In the genomic region with DNA sequence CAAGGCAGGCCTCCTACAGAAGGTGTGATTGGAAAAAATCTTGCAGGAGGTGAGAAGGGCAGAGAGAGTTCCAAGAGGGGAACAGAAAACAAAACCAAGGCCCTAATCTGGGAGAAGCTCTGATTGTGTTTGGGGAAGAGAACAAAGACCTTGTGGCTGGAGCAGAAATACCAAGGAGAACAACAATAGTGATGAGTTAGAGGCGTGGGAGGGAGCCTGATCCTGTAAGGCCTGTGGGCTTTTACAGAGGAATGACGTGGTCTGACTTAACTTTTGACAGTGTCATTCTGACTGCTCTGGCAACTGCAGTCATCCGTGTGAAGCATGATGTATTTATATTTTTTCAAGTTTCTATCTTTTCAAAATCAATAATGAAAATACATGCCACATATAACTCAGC, we compare ENCODE assay signal across 2 cellular contexts.
TF ChIP-seq lines count a peak whose summit lies in the region.

No MANE protein-coding gene starts in this region.

TF ChIP-seq in GM23338, 12 proteins besides CTCF, POLR2A, EP300 and RAD21 (continued from another document and continues in another):
- TF ChIP-seq, protein P1, sequence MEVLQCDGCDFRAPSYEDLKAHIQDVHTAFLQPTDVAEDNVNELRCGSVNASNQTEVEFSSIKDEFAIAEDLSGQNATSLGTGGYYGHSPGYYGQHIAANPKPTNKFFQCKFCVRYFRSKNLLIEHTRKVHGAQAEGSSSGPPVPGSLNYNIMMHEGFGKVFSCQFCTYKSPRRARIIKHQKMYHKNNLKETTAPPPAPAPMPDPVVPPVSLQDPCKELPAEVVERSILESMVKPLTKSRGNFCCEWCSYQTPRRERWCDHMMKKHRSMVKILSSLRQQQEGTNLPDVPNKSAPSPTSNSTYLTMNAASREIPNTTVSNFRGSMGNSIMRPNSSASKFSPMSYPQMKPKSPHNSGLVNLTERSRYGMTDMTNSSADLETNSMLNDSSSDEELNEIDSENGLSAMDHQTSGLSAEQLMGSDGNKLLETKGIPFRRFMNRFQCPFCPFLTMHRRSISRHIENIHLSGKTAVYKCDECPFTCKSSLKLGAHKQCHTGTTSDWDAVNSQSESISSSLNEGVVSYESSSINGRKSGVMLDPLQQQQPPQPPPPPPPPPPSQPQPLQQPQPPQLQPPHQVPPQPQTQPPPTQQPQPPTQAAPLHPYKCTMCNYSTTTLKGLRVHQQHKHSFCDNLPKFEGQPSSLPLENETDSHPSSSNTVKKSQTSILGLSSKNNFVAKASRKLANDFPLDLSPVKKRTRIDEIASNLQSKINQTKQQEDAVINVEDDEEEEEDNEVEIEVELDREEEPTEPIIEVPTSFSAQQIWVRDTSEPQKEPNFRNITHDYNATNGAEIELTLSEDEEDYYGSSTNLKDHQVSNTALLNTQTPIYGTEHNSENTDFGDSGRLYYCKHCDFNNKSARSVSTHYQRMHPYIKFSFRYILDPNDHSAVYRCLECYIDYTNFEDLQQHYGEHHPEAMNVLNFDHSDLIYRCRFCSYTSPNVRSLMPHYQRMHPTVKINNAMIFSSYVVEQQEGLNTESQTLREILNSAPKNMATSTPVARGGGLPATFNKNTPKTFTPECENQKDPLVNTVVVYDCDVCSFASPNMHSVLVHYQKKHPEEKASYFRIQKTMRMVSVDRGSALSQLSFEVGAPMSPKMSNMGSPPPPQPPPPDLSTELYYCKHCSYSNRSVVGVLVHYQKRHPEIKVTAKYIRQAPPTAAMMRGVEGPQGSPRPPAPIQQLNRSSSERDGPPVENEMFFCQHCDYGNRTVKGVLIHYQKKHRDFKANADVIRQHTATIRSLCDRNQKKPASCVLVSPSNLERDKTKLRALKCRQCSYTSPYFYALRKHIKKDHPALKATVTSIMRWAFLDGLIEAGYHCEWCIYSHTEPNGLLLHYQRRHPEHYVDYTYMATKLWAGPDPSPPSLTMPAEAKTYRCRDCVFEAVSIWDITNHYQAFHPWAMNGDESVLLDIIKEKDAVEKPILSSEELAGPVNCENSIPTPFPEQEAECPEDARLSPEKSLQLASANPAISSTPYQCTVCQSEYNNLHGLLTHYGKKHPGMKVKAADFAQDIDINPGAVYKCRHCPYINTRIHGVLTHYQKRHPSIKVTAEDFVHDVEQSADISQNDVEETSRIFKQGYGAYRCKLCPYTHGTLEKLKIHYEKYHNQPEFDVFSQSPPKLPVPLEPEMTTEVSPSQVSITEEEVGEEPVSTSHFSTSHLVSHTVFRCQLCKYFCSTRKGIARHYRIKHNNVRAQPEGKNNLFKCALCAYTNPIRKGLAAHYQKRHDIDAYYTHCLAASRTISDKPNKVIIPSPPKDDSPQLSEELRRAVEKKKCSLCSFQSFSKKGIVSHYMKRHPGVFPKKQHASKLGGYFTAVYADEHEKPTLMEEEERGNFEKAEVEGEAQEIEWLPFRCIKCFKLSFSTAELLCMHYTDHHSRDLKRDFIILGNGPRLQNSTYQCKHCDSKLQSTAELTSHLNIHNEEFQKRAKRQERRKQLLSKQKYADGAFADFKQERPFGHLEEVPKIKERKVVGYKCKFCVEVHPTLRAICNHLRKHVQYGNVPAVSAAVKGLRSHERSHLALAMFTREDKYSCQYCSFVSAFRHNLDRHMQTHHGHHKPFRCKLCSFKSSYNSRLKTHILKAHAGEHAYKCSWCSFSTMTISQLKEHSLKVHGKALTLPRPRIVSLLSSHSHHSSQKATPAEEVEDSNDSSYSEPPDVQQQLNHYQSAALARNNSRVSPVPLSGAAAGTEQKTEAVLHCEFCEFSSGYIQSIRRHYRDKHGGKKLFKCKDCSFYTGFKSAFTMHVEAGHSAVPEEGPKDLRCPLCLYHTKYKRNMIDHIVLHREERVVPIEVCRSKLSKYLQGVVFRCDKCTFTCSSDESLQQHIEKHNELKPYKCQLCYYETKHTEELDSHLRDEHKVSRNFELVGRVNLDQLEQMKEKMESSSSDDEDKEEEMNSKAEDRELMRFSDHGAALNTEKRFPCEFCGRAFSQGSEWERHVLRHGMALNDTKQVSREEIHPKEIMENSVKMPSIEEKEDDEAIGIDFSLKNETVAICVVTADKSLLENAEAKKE (CRISPR knock-in tag; IDR thresholded peaks at IDR 0.05): no peak
- TF ChIP-seq STAT1 (IDR thresholded peaks at IDR 0.05; ENCODE audit: unreplicated experiment) (no peak), EZH2phosphoT487 (IDR thresholded peaks at IDR 0.05; ENCODE audit: unreplicated experiment) (no peak), EZH2 (IDR thresholded peaks at IDR 0.05; ENCODE audit: low read depth, unreplicated experiment) (no peak), NANOG (IDR thresholded peaks at IDR 0.05; ENCODE audit: borderline replicate concordance) (no peak), CREB1 (CRISPR knock-in tag; IDR thresholded peaks at IDR 0.05; ENCODE audit: low read depth) (no peak), POLR2AphosphoS5 (IDR thresholded peaks at IDR 0.05; ENCODE audit: low read depth) (no peak), REST (IDR thresholded peaks at IDR 0.05; ENCODE audit: unreplicated experiment) (no peak), ZNF331 (CRISPR knock-in tag; IDR thresholded peaks at IDR 0.05; ENCODE audit: low read depth) (no peak), JUNB (IDR thresholded peaks at IDR 0.05; ENCODE audit: unreplicated experiment) (no peak)

TF ChIP-seq in IMR-90, 13 proteins besides CTCF, POLR2A, EP300 and RAD21 (continued from another document):
- TF ChIP-seq ELK1 (IDR thresholded peaks at IDR 0.05; ENCODE audit: borderline replicate concordance, low read depth, low read length) (no peak), BHLHE40 (IDR thresholded peaks at IDR 0.05; ENCODE audit: low read depth, low read length) (no peak), MAZ (IDR thresholded peaks at IDR 0.05; ENCODE audit: borderline replicate concordance, low read depth, low read length) (no peak), FOS (IDR thresholded peaks at IDR 0.05; ENCODE audit: low read depth, low read length) (no peak), CHD1 (IDR thresholded peaks at IDR 0.05; ENCODE audit: low read depth, low read length) (no peak), NFE2L2 (IDR thresholded peaks at IDR 0.05; ENCODE audit: low read depth, low read length) (0 out of 2 replicates have a peak, but pooled peaks have one; percentile 7), RCOR1 (IDR thresholded peaks at IDR 0.05; ENCODE audit: insufficient replicate concordance, low read length) (no peak)
